ENCODE assay signal across 1 cellular context in genomic region chr12:57613427-57614109, GRCh38.
TF ChIP-seq lines count a peak whose summit lies in the region.

No MANE protein-coding gene starts in this region.

TF ChIP-seq in WTC11, 78 proteins besides CTCF, POLR2A, EP300 and RAD21:
- no peak for TF ChIP-seq USF1 (CRISPR knock-in tag; IDR thresholded peaks at IDR 0.05)
- peak; percentile 39; the same call in 1 of the 2 replicates for TF ChIP-seq PRDM15 (CRISPR knock-in tag; IDR thresholded peaks at IDR 0.05)
TF ChIP-seq in WTC11: peak in this region for 1.
